In genomic region chr7:90582164-90582563, GRCh38 we compare ENCODE assay signal across 28 cellular contexts. TPM values are rescaled to one million over a fixed set of nuclear protein-coding genes. Genes with fewer than 3 reads are reported as not detected.
DNase-seq lines count a peak whose midpoint lies in the region; ATAC-seq, FAIRE-seq and TF ChIP-seq lines count a peak whose summit lies in the region.
"Had no signal": no experiment of that assay in that cellular context is flagged by ENCODE, and none has a peak within 500 bp of the region (broad histone marks: within the 10 kb centered on the region; RNA-seq: fewer than 3 reads in every experiment).

No MANE protein-coding gene starts in this region.

- peaks cover 0 to 13% (median 2%) of the 10 kb centered on the region in 11 donors for H3K9me3 Mint-ChIP-seq in naive thymus-derived CD4-positive, alpha-beta T cell
- H3K9me3 Mint-ChIP-seq: T-helper 1 cell treated with Interleukin-12 subunit alpha and Interleukin-12 subunit beta and Interleukin-4 antibody, amounts not matched to agents 30 μg/mL and 1 μg/mL, for 36 hours had no signal

- H2AFZ ChIP-seq in endothelial cell of umbilical vein (ENCODE audit: low read depth, low read length): no peak overlapping the region

- peak; percentile 45 for ATAC-seq in naive thymus-derived CD4-positive, alpha-beta T cell
- no peak for ATAC-seq in GM18870 (IDR thresholded peaks at IDR 0.05; ENCODE audit: unreplicated experiment)
- ATAC-seq: A549 had no signal

- H3K4me3 ChIP-seq in endothelial cell of umbilical vein (replicated peaks in 1 of 3; ENCODE audit: insufficient read depth in 1 of 3, low read depth in 1 of 3, low read length in 3 of 3): no peak overlapping the region
- H3K4me3 ChIP-seq in naive thymus-derived CD4-positive, alpha-beta T cell (ENCODE audit: low read length): no peak overlapping the region
- H3K4me3 ChIP-seq: A549; BLaER1 treated with 17β-estradiol and CSF1 and Interleukin-3, amounts not matched to agents 10 nM and 100 nM; Peyer's patch had no signal

- no peak overlapping the region for H3K4me2 ChIP-seq in endothelial cell of umbilical vein (ENCODE audit: insufficient read depth, low read length)
- H3K4me2 ChIP-seq: A549; BLaER1 treated with 17β-estradiol and CSF1 and Interleukin-3, amounts not matched to agents 10 nM and 100 nM had no signal

- BruUV-seq in endothelial cell of umbilical vein (replicated peaks; lab: Mats Ljungman, UMichigan): no TSS peak

- DNase-seq in SKM-1 (lab: John Stamatoyannopoulos, UW; ENCODE audit: unreplicated experiment): peak; percentile 19
- no peak for DNase-seq in SKM-1 treated with dmso at 0.1 percent for 144 hours (lab: John Stamatoyannopoulos, UW; ENCODE audit: unreplicated experiment)
- no peak for DNase-seq in GM12891 (ENCODE audit: insufficient read length, low spot score)
- DNase-seq in endothelial cell of umbilical vein (ENCODE audit: low read depth, low spot score): peak; percentile 51
- no peak for DNase-seq in naive thymus-derived CD4-positive, alpha-beta T cell
- no peak for DNase-seq in NCI-H2171 (lab: John Stamatoyannopoulos, UW)
- DNase-seq in stimulated activated CD4-positive, alpha-beta T cell treated with anti-CD3 and anti-CD28 coated beads, Interleukin-4, amount 100 ng/mL, for 4 hours: no peak
- DNase-seq: CD8-positive, alpha-beta memory T cell; DMS 273 treated with DMSO at 0.1 percent for 48 hours; DMS79; EL; GDM1; Karpas-422; NCI-H1092; NCI-H1417 treated with DMSO at 0.1 percent for 48 hours; NCI-H187; NCI-H2107; NCI-H446; NCI-H524 treated with DMSO at 0.1 percent for 48 hours; Peyer's patch; SHP77 treated with DMSO at 0.1 percent for 48 hours; SW 1271 had no signal

- H3K4me1 ChIP-seq in endothelial cell of umbilical vein (ENCODE audit: control insufficient read depth, extremely low read depth, insufficient read depth, low read length): peaks cover 6% of the 10 kb centered on the region
- no peaks in the 10 kb centered on the region for H3K4me1 ChIP-seq in naive thymus-derived CD4-positive, alpha-beta T cell (ENCODE audit: control insufficient read depth in 2 of 2, insufficient read depth in 2 of 2, low read length in 2 of 2)
- H3K4me1 ChIP-seq: A549, Peyer's patch had no signal

- H3K9me1 ChIP-seq in endothelial cell of umbilical vein (replicated peaks; ENCODE audit: control insufficient read depth, extremely low read depth, insufficient read depth, low read length): no peaks in the 10 kb centered on the region

- FAIRE-seq in GM12891 (lab: Jason Lieb, UNC) (peak; percentile 54), endothelial cell of umbilical vein (lab: Jason Lieb, UNC) (no peak)
- FAIRE-seq: A549, GM12892, H54 had no signal

- peaks cover 0 to 19% (median 0%) of the 10 kb centered on the region in 5 donors for H3K27me3 Mint-ChIP-seq in naive thymus-derived CD4-positive, alpha-beta T cell

- TF ChIP-seq CTCF in endothelial cell of umbilical vein (IDR thresholded peaks at IDR 0.05; ENCODE audit: extremely low read depth in 1 of 2, insufficient read depth in 1 of 2, low read depth in 1 of 2, low read length in 2 of 2): no peak

- no peaks in the 10 kb centered on the region for H3K4me1 Mint-ChIP-seq in naive thymus-derived CD4-positive, alpha-beta T cell
- H3K4me1 Mint-ChIP-seq: CD8-positive, alpha-beta memory T cell had no signal

- H4K20me1 ChIP-seq in endothelial cell of umbilical vein (replicated peaks; ENCODE audit: control insufficient read depth, extremely low read depth, insufficient read depth, low read length): no peaks in the 10 kb centered on the region
- H4K20me1 ChIP-seq: BLaER1 treated with 17β-estradiol and CSF1 and Interleukin-3, amounts not matched to agents 10 nM and 100 nM had no signal

- no peaks in the 10 kb centered on the region for H3K36me3 Mint-ChIP-seq in naive thymus-derived CD4-positive, alpha-beta T cell
- H3K36me3 Mint-ChIP-seq: CD8-positive, alpha-beta memory T cell had no signal

- no peak for TF ChIP-seq POLR2A in GM12891 (IDR thresholded peaks at IDR 0.05; ENCODE audit: low read depth, low read length)
- no peak for TF ChIP-seq POLR2A in endothelial cell of umbilical vein (IDR thresholded peaks at IDR 0.05; ENCODE audit: low read depth, low read length)

- H3K79me2 ChIP-seq in endothelial cell of umbilical vein (ENCODE audit: control insufficient read depth, insufficient read depth, low read length): no peaks in the 10 kb centered on the region

- CTCF ChIA-PET in endothelial cell of umbilical vein (lab: Charles Lee): no interaction called here
- CTCF ChIA-PET in naive thymus-derived CD4-positive, alpha-beta T cell (lab: Charles Lee): no interaction called here

- intact Hi-C loops in endothelial cell of umbilical vein (cut with micrococcal nuclease): no loop called here
- intact Hi-C loops in naive thymus-derived CD4-positive, alpha-beta T cell (cut with micrococcal nuclease): no loop called here

- no peak overlapping the region for H3K9ac ChIP-seq in endothelial cell of umbilical vein (replicated peaks; ENCODE audit: extremely low read depth, insufficient read depth, low read length)
- H3K9ac ChIP-seq: BLaER1 treated with 17β-estradiol and CSF1 and Interleukin-3, amounts not matched to agents 10 nM and 100 nM had no signal

- H3K27ac ChIP-seq in endothelial cell of umbilical vein (ENCODE audit: insufficient read depth, low read depth, low read length): no peak overlapping the region
- no peak overlapping the region for H3K27ac ChIP-seq in naive thymus-derived CD4-positive, alpha-beta T cell (ENCODE audit: low read depth, low read length)
- H3K27ac ChIP-seq: A549; BLaER1 treated with 17β-estradiol and CSF1 and Interleukin-3, amounts not matched to agents 10 nM and 100 nM; Peyer's patch had no signal

- no peaks in the 10 kb centered on the region for H3K36me3 ChIP-seq in endothelial cell of umbilical vein (ENCODE audit: control insufficient read depth in 2 of 2, extremely low read depth in 1 of 2, insufficient read depth in 2 of 2, low read length in 2 of 2)
- no peaks in the 10 kb centered on the region for H3K36me3 ChIP-seq in naive thymus-derived CD4-positive, alpha-beta T cell (ENCODE audit: control insufficient read depth in 2 of 3, insufficient read depth in 3 of 3, low read length in 3 of 3)
- H3K36me3 ChIP-seq: BLaER1 treated with 17β-estradiol and CSF1 and Interleukin-3, amounts not matched to agents 10 nM and 100 nM; Peyer's patch had no signal

- no peak overlapping the region for H3K27ac Mint-ChIP-seq in naive thymus-derived CD4-positive, alpha-beta T cell
- H3K27ac Mint-ChIP-seq: CD8-positive, alpha-beta memory T cell; T-helper 1 cell treated with Interleukin-12 subunit alpha and Interleukin-12 subunit beta and Interleukin-4 antibody, amounts not matched to agents 30 μg/mL and 1 μg/mL, for 36 hours had no signal

- no peaks in the 10 kb centered on the region for H3K27me3 ChIP-seq in endothelial cell of umbilical vein (ENCODE audit: control insufficient read depth in 2 of 2, insufficient read depth in 2 of 2, low read length in 2 of 2)
- no peaks in the 10 kb centered on the region for H3K27me3 ChIP-seq in naive thymus-derived CD4-positive, alpha-beta T cell (ENCODE audit: control insufficient read depth in 2 of 2, insufficient read depth in 2 of 2, low read length in 2 of 2)
- H3K27me3 ChIP-seq: BLaER1 treated with 17β-estradiol and CSF1 and Interleukin-3, amounts not matched to agents 10 nM and 100 nM; Peyer's patch had no signal

- dilution Hi-C loops in endothelial cell of umbilical vein (cut with MboI; ENCODE audit: extremely low pct_ligation_motif_present, low sequenced_read_pairs): no loop called here

- no peaks in the 10 kb centered on the region for H3K9me3 ChIP-seq in endothelial cell of umbilical vein (replicated peaks; ENCODE audit: control insufficient read depth, insufficient read depth, low read length)
- H3K9me3 ChIP-seq in naive thymus-derived CD4-positive, alpha-beta T cell (ENCODE audit: control insufficient read depth in 2 of 3, low read length in 3 of 3): no peaks in the 10 kb centered on the region
- H3K9me3 ChIP-seq: A549, Peyer's patch had no signal

- POLR2A ChIA-PET in endothelial cell of umbilical vein (lab: Charles Lee): no interaction called here
- POLR2A ChIA-PET in naive thymus-derived CD4-positive, alpha-beta T cell (lab: Charles Lee): no interaction called here

- no peak overlapping the region for H3K4me3 Mint-ChIP-seq in naive thymus-derived CD4-positive, alpha-beta T cell
- H3K4me3 Mint-ChIP-seq: CD8-positive, alpha-beta memory T cell; T-helper 1 cell treated with Interleukin-12 subunit alpha and Interleukin-12 subunit beta and Interleukin-4 antibody, amounts not matched to agents 30 μg/mL and 1 μg/mL, for 36 hours had no signal

TF ChIP-seq in GM12891, 5 proteins besides CTCF, POLR2A, EP300 and RAD21:
- TF ChIP-seq TAF1 (IDR thresholded peaks at IDR 0.05; ENCODE audit: low read depth, low read length): no peak
- TF ChIP-seq POLR2AphosphoS5 (IDR thresholded peaks at IDR 0.05; ENCODE audit: low read depth, low read length): no peak
- TF ChIP-seq SPI1 (IDR thresholded peaks at IDR 0.05; ENCODE audit: low read depth, low read length): no peak
- TF ChIP-seq POU2F2 (IDR thresholded peaks at IDR 0.05; ENCODE audit: low read depth, low read length): no peak
- TF ChIP-seq PAX5 (IDR thresholded peaks at IDR 0.05; ENCODE audit: insufficient read depth, low read length, severe bottlenecking): no peak

TF ChIP-seq in endothelial cell of umbilical vein, 7 proteins besides CTCF, POLR2A, EP300 and RAD21:
- TF ChIP-seq FOS (IDR thresholded peaks at IDR 0.05; ENCODE audit: borderline replicate concordance, insufficient read depth, low read length) (peak; percentile 51), MYC (IDR thresholded peaks at IDR 0.05; ENCODE audit: low read depth, low read length) (no peak), EZH2 (IDR thresholded peaks at IDR 0.05; ENCODE audit: borderline replicate concordance, low read depth, low read length, severe bottlenecking) (no peak), POLR2AphosphoS5 (IDR thresholded peaks at IDR 0.05; ENCODE audit: insufficient read depth, low read depth, low read length) (no peak), JUN (IDR thresholded peaks at IDR 0.05; ENCODE audit: borderline replicate concordance, insufficient read depth, insufficient read length, low read depth) (peak; percentile 17)

RNA-seq across cellular contexts. Expression of gene CDK14, which starts 14.0 kb away (rescaled TPM):
- polyA plus RNA-seq in GM12891 (2012; ENCODE audit: low read depth, missing spikeins): 4.6 TPM
- 34.2 and 41.5 TPM in 2 replicates for total RNA-seq in endothelial cell of umbilical vein
- 5.2 and 5.5 TPM in 2 replicates for polyA plus RNA-seq in endothelial cell of umbilical vein
- 6.9 and 7.1 TPM in 2 replicates for polyA plus RNA-seq in endothelial cell of umbilical vein (2011; cell fraction: cytosol; rRNA removed)
- polyA plus RNA-seq in endothelial cell of umbilical vein (2011; cell fraction: nucleus; rRNA removed): 14.8 and 15.2 TPM in 2 replicates
- polyA plus RNA-seq in endothelial cell of umbilical vein (2012): 10.2 and 14.4 TPM in 2 replicates
- polyA minus RNA-seq in endothelial cell of umbilical vein: 54.6 and 66.3 TPM in 2 replicates
- 10.9 TPM for polyA minus RNA-seq in endothelial cell of umbilical vein (2011; cell fraction: cytosol; rRNA and poly(A)+ RNA removed)
- polyA minus RNA-seq in endothelial cell of umbilical vein (2011; cell fraction: nucleus; rRNA and poly(A)+ RNA removed): 123 and 184 TPM in 2 replicates
- 1 to 10 TPM in 3 of 5 experiments, under 1 TPM in 2; 0.05 to 9.9 (median 1.0) TPM for total RNA-seq in naive thymus-derived CD4-positive, alpha-beta T cell
- polyA plus RNA-seq in naive thymus-derived CD4-positive, alpha-beta T cell: under 1 TPM in 1 of 2 donors, not detected in 1; 0.43 TPM

Comparison
In these comparisons a context has a peak if more than half of its experiments do, and no peak if none do; other contexts are left out.
1. DNase-seq: peak in SKM-1 (single experiment) and endothelial cell of umbilical vein (single experiment); none in SKM-1 treated with dmso at 0.1 percent for 144 hours (single experiment), GM12891 (single experiment), naive thymus-derived CD4-positive, alpha-beta T cell (0 of 9), NCI-H2171 (single experiment) and stimulated activated CD4-positive, alpha-beta T cell treated with anti-CD3 and anti-CD28 coated beads, Interleukin-4, amount 100 ng/mL, for 4 hours (0 of 2).